Comparison of ENCODE assay signal across 21 cellular contexts in genomic region chr1:87428351-87428750, GRCh38.
DNase-seq lines count a peak whose midpoint lies in the region; ATAC-seq and TF ChIP-seq lines count a peak whose summit lies in the region.
"Had no signal": no experiment of that assay in that cellular context is flagged by ENCODE, and none has a peak within 500 bp of the region (broad histone marks: within the 10 kb centered on the region; RNA-seq: fewer than 3 reads in every experiment).

No MANE protein-coding gene starts in this region.

- ATAC-seq in GM23338: peak; percentile 64
- ATAC-seq in GM19467 (IDR thresholded peaks at IDR 0.05; ENCODE audit: unreplicated experiment): no peak

- no peaks in the 10 kb centered on the region for H3K9me3 Mint-ChIP-seq in GM23338
- H3K9me3 Mint-ChIP-seq in activated T-helper 2 cell treated with anti-CD3 and anti-CD28 coated beads, Interferon-gamma antibody, Interleukin-2, Interleukin-4, amounts not matched to agents 10 μg/mL and 5 μg/mL and 100 μg/mL, durations not matched to agents 14 hours and 24 hours and 36 hours: no peaks in the 10 kb centered on the region

- H3K4me2 ChIP-seq in GM23338: peak overlapping the region; percentile 39
- H3K4me2 ChIP-seq: PC-9 had no signal

- peaks cover 6% of the 10 kb centered on the region; the same call in 1 of the 3 replicates for H3K36me3 Mint-ChIP-seq in GM23338 (ENCODE audit: low read depth)
- H3K36me3 Mint-ChIP-seq in activated T-helper 2 cell treated with anti-CD3 and anti-CD28 coated beads, Interferon-gamma antibody, Interleukin-2, Interleukin-4, amounts not matched to agents 10 μg/mL and 5 μg/mL and 100 μg/mL, durations not matched to agents 14 hours and 24 hours and 36 hours (ENCODE audit: low read depth): no peaks in the 10 kb centered on the region

- no peaks in the 10 kb centered on the region for H3K27me3 ChIP-seq in GM23338 (ENCODE audit: insufficient read depth)
- H3K27me3 ChIP-seq in iPS-20b (ENCODE audit: insufficient read depth, low read length): no peaks in the 10 kb centered on the region

- H3K4me3 ChIP-seq in GM23338 (no peak overlapping the region; the same call in 1 of the 2 replicates), iPS-20b (ENCODE audit: low read length) (peak overlapping the region; percentile 10; the same call in 1 of the 2 replicates)
- H3K4me3 ChIP-seq: GM23248, PC-9 had no signal

- no peaks in the 10 kb centered on the region for H3F3A ChIP-seq in GM23338 (replicated peaks; ENCODE audit: low read depth)

- H3K27ac Mint-ChIP-seq in GM23338: peak overlapping the region; percentile 89
- no peak overlapping the region for H3K27ac Mint-ChIP-seq in activated T-helper 2 cell treated with anti-CD3 and anti-CD28 coated beads, Interferon-gamma antibody, Interleukin-2, Interleukin-4, amounts not matched to agents 10 μg/mL and 5 μg/mL and 100 μg/mL, durations not matched to agents 14 hours and 24 hours and 36 hours
- H3K27ac Mint-ChIP-seq: B cell had no signal

- peak overlapping the region; percentile 24 for H3K4me3 Mint-ChIP-seq in GM23338
- H3K4me3 Mint-ChIP-seq in activated T-helper 2 cell treated with anti-CD3 and anti-CD28 coated beads, Interferon-gamma antibody, Interleukin-2, Interleukin-4, amounts not matched to agents 10 μg/mL and 5 μg/mL and 100 μg/mL, durations not matched to agents 14 hours and 24 hours and 36 hours (ENCODE audit: low read depth): no peak overlapping the region
- H3K4me3 Mint-ChIP-seq: B cell had no signal

- peak overlapping the region; percentile 40; the same call in 1 of the 2 replicates for H3K9ac ChIP-seq in iPS-20b (ENCODE audit: low read depth, low read length)
- H3K9ac ChIP-seq: GM23248 had no signal

- H3K4me1 ChIP-seq in GM23338 (ENCODE audit: insufficient read depth): peaks cover 26% of the 10 kb centered on the region
- H3K4me1 ChIP-seq in iPS-20b (ENCODE audit: insufficient read depth, low read length): peaks cover 28% of the 10 kb centered on the region

- H3K36me3 ChIP-seq in GM23338 (ENCODE audit: insufficient read depth): no peaks in the 10 kb centered on the region
- no peaks in the 10 kb centered on the region for H3K36me3 ChIP-seq in iPS-20b (ENCODE audit: insufficient read depth, low read depth, low read length)

- no peaks in the 10 kb centered on the region for H4K20me1 ChIP-seq in GM23338 (replicated peaks; ENCODE audit: insufficient read depth)

- peak; percentile 40 for DNase-seq in GM23338 (ENCODE audit: low spot score)
- peak; percentile 47 for DNase-seq in astrocyte of the hippocampus (ENCODE audit: low read depth, low spot score)
- peak; percentile 30 for DNase-seq in retina
- DNase-seq in NCI-H1105 treated with DMSO at 0.1 percent for 48 hours (lab: John Stamatoyannopoulos, UW): no peak
- DNase-seq in NCI-H187 (lab: John Stamatoyannopoulos, UW): no peak
- DNase-seq in activated T-helper 2 cell treated with anti-CD3 and anti-CD28 coated beads, Interferon-gamma antibody, Interleukin-2, Interleukin-4, amounts not matched to agents 10 μg/mL and 5 μg/mL and 100 μg/mL, durations not matched to agents 14 hours and 24 hours and 36 hours (ENCODE audit: low spot score): no peak
- DNase-seq: 8988T, DMS 273 treated with DMSO at 0.1 percent for 48 hours, GDM1, GM23248, IMR-90, NCI-H1417 treated with DMSO at 0.1 percent for 48 hours, NCI-H1930, NCI-H226, NCI-H524 treated with DMSO at 0.1 percent for 48 hours, PC-9, SIG-M5 had no signal

- H3K27ac ChIP-seq in GM23338 (ENCODE audit: low read depth) (peak overlapping the region; percentile 70), iPS-20b (ENCODE audit: low read length) (no peak overlapping the region)
- H3K27ac ChIP-seq: GM23248, PC-9, RWPE1 had no signal

- H3K27me3 Mint-ChIP-seq in GM23338 (ENCODE audit: insufficient read depth, low read depth, poor library complexity): peaks cover 3% of the 10 kb centered on the region
- H3K27me3 Mint-ChIP-seq in activated T-helper 2 cell treated with anti-CD3 and anti-CD28 coated beads, Interferon-gamma antibody, Interleukin-2, Interleukin-4, amounts not matched to agents 10 μg/mL and 5 μg/mL and 100 μg/mL, durations not matched to agents 14 hours and 24 hours and 36 hours (ENCODE audit: low read depth): peaks cover 29% of the 10 kb centered on the region
- H3K27me3 Mint-ChIP-seq: B cell had no signal

- H3K9me2 ChIP-seq in GM23338 (ENCODE audit: insufficient read depth): no peaks in the 10 kb centered on the region

- intact Hi-C loops in activated T-helper 2 cell treated with anti-CD3 and anti-CD28 coated beads, Interferon-gamma antibody, Interleukin-2, Interleukin-4, amounts not matched to agents 10 μg/mL and 5 μg/mL and 100 μg/mL, durations not matched to agents 14 hours and 24 hours and 36 hours (cut with micrococcal nuclease): no loop called here

- H3K4me1 Mint-ChIP-seq in GM23338: peaks cover 27% of the 10 kb centered on the region
- H3K4me1 Mint-ChIP-seq in activated T-helper 2 cell treated with anti-CD3 and anti-CD28 coated beads, Interferon-gamma antibody, Interleukin-2, Interleukin-4, amounts not matched to agents 10 μg/mL and 5 μg/mL and 100 μg/mL, durations not matched to agents 14 hours and 24 hours and 36 hours (ENCODE audit: low read depth): no peaks in the 10 kb centered on the region
- H3K4me1 Mint-ChIP-seq: B cell had no signal

- TF ChIP-seq CTCF in GM23338 (conservative IDR thresholded peaks at IDR 0.05; ENCODE audit: low read depth in 2 of 2): no peak

- H3K79me2 ChIP-seq in GM23338 (replicated peaks; ENCODE audit: insufficient read depth): no peaks in the 10 kb centered on the region

- no peak overlapping the region for H2AFZ ChIP-seq in GM23338
- H2AFZ ChIP-seq: GM23248, PC-9 had no signal

- H3K9me3 ChIP-seq in iPS-20b (ENCODE audit: insufficient read depth, low read depth, low read length): no peaks in the 10 kb centered on the region

TF ChIP-seq in GM23338, 12 proteins besides CTCF, POLR2A, EP300 and RAD21 (continues in another document):
- TF ChIP-seq REST (IDR thresholded peaks at IDR 0.05; ENCODE audit: unreplicated experiment): no peak

Comparison
In these comparisons a context has a peak if more than half of its experiments do, and no peak if none do; other contexts are left out.
1. DNase-seq: peak in GM23338 (single experiment), astrocyte of the hippocampus (single experiment) and retina (single experiment); none in NCI-H1105 treated with DMSO at 0.1 percent for 48 hours (single experiment), NCI-H187 (0 of 2) and activated T-helper 2 cell treated with anti-CD3 and anti-CD28 coated beads, Interferon-gamma antibody, Interleukin-2, Interleukin-4, amounts not matched to agents 10 μg/mL and 5 μg/mL and 100 μg/mL, durations not matched to agents 14 hours and 24 hours and 36 hours (single experiment).